ENCODE assay signal across 8 cellular contexts in genomic region chr20:64041781-64042771, GRCh38. TPM values are rescaled to one million over a fixed set of nuclear protein-coding genes. Genes with fewer than 3 reads are reported as not detected.
A peak's percentile ranks its signal among the peaks of the same experiment; 100 is the strongest.
DNase-seq lines count a peak whose midpoint lies in the region; ATAC-seq and TF ChIP-seq lines count a peak whose summit lies in the region.

No MANE protein-coding gene starts in this region.

- TF ChIP-seq CTCF in tibial artery (IDR thresholded peaks at IDR 0.05) (no peak), foreskin keratinocyte (conservative IDR thresholded peaks at IDR 0.05) (no peak)

- ATAC-seq in foreskin keratinocyte (no peak), GM18498 (IDR thresholded peaks at IDR 0.05; ENCODE audit: unreplicated experiment) (no peak)

- POLR2A ChIA-PET in activated CD4-positive, alpha-beta T cell treated with anti-CD3 and anti-CD28 coated beads, Interleukin-2, amount 10 ng/mL, durations not matched to agents 7 days and 5 days (lab: Charles Lee): no interaction called here

- CTCF ChIA-PET in activated CD4-positive, alpha-beta T cell treated with anti-CD3 and anti-CD28 coated beads, Interleukin-2, amount 10 ng/mL, durations not matched to agents 7 days and 5 days (lab: Charles Lee): interaction anchor here (4.7 kb wide), 2 partner anchors 12 to 62 kb away, joined by 64 to 79 read pairs; partner anchors contain the start of genes PRPF6, SAMD10 and SOX18

- H3K4me1 Mint-ChIP-seq in activated CD4-positive, alpha-beta T cell treated with anti-CD3 and anti-CD28 coated beads, Interleukin-2, amount 10 ng/mL, durations not matched to agents 7 days and 5 days: peaks cover 64% of the 10 kb centered on the region

- no peaks in the 10 kb centered on the region for H3K9me3 ChIP-seq in tibial artery

- H3K36me3 Mint-ChIP-seq in activated CD4-positive, alpha-beta T cell treated with anti-CD3 and anti-CD28 coated beads, Interleukin-2, amount 10 ng/mL, durations not matched to agents 7 days and 5 days (ENCODE audit: low read depth): no peaks in the 10 kb centered on the region

- intact Hi-C loops in tibial artery (cut with DNase I; ENCODE audit: low total_unique reads): no loop called here

- H3K27ac Mint-ChIP-seq in activated CD4-positive, alpha-beta T cell treated with anti-CD3 and anti-CD28 coated beads, Interleukin-2, amount 10 ng/mL, durations not matched to agents 7 days and 5 days: peak overlapping the region; percentile 91

- no peak for DNase-seq in activated CD4-positive, alpha-beta T cell treated with anti-CD3 and anti-CD28 coated beads, Interleukin-2, amount 10 ng/mL, durations not matched to agents 7 days and 5 days
- DNase-seq in activated CD4-positive, alpha-beta T cell treated with anti-CD3 and anti-CD28 coated beads for 48 hours: no peak
- peak; percentile 59 for DNase-seq in UCSD-AML1 (lab: John Stamatoyannopoulos, UW; ENCODE audit: unreplicated experiment)
- no peak for DNase-seq in tibial artery
- DNase-seq in foreskin keratinocyte: no peak
- no peak for DNase-seq in NCI-H1048 (lab: John Stamatoyannopoulos, UW)

- H3K27ac ChIP-seq in tibial artery (no peak overlapping the region), foreskin keratinocyte (no peak overlapping the region)

- no peaks in the 10 kb centered on the region for H3K36me3 ChIP-seq in tibial artery

- H3K9me3 Mint-ChIP-seq in activated CD4-positive, alpha-beta T cell treated with anti-CD3 and anti-CD28 coated beads, Interleukin-2, amount 10 ng/mL, durations not matched to agents 7 days and 5 days: no peaks in the 10 kb centered on the region

- H3K4me3 ChIP-seq in iPS-11a (ENCODE audit: low read depth, low read length) (peak overlapping the region; percentile 39), tibial artery (peak overlapping the region; percentile 27 to 49)

- peaks cover 11% of the 10 kb centered on the region for H3K27me3 Mint-ChIP-seq in activated CD4-positive, alpha-beta T cell treated with anti-CD3 and anti-CD28 coated beads, Interleukin-2, amount 10 ng/mL, durations not matched to agents 7 days and 5 days

- H3K4me1 ChIP-seq in tibial artery: peaks cover 0 to 39% (median 29%) of the 10 kb centered on the region in 4 donors
- peaks cover 18% of the 10 kb centered on the region for H3K4me1 ChIP-seq in foreskin keratinocyte

- peaks cover 3 to 96% of the 10 kb centered on the region in 2 donors for H3K27me3 ChIP-seq in tibial artery
- peaks cover 41% of the 10 kb centered on the region for H3K27me3 ChIP-seq in foreskin keratinocyte

- H3K4me3 Mint-ChIP-seq in activated CD4-positive, alpha-beta T cell treated with anti-CD3 and anti-CD28 coated beads, Interleukin-2, amount 10 ng/mL, durations not matched to agents 7 days and 5 days: peak overlapping the region; percentile 73

RNA-seq across cellular contexts. Expression of gene C20orf204, which starts 6.1 kb away (rescaled TPM):
- total RNA-seq in activated CD4-positive, alpha-beta T cell treated with anti-CD3 and anti-CD28 coated beads, Interleukin-2, amount 10 ng/mL, durations not matched to agents 7 days and 5 days: 1 to 10 TPM; 3.5 to 4.8 TPM
- 0.18 and 0.34 TPM in 2 replicates for total RNA-seq in foreskin keratinocyte
- 0.10 and 0.11 TPM in 2 replicates for polyA plus RNA-seq in foreskin keratinocyte

RNA-seq across cellular contexts. Expression of gene SOX18, which starts 7.4 kb away (rescaled TPM):
- under 1 TPM; 0.10 to 0.15 TPM for total RNA-seq in activated CD4-positive, alpha-beta T cell treated with anti-CD3 and anti-CD28 coated beads, Interleukin-2, amount 10 ng/mL, durations not matched to agents 7 days and 5 days
- total RNA-seq in foreskin keratinocyte: not detected in 2 replicates
- polyA plus RNA-seq in foreskin keratinocyte: 0.03 and 0.04 TPM in 2 replicates

RNA-seq across cellular contexts. Expression of gene TCEA2, which starts 20.9 kb away (rescaled TPM):
- 10 to 100 TPM; 47.6 to 57.9 TPM for total RNA-seq in activated CD4-positive, alpha-beta T cell treated with anti-CD3 and anti-CD28 coated beads, Interleukin-2, amount 10 ng/mL, durations not matched to agents 7 days and 5 days
- total RNA-seq in foreskin keratinocyte: 11.0 and 11.4 TPM in 2 replicates
- 22.9 and 25.9 TPM in 2 replicates for polyA plus RNA-seq in foreskin keratinocyte

RNA-seq across cellular contexts. Expression of gene RGS19, which starts 37.2 kb away (rescaled TPM):
- 100 to 1,000 TPM; 105 to 107 TPM for total RNA-seq in activated CD4-positive, alpha-beta T cell treated with anti-CD3 and anti-CD28 coated beads, Interleukin-2, amount 10 ng/mL, durations not matched to agents 7 days and 5 days
- 23.7 and 23.8 TPM in 2 replicates for total RNA-seq in foreskin keratinocyte
- 26.1 and 26.3 TPM in 2 replicates for polyA plus RNA-seq in foreskin keratinocyte

RNA-seq across cellular contexts. Expression of gene OPRL1, which starts 37.8 kb away (rescaled TPM):
- total RNA-seq in activated CD4-positive, alpha-beta T cell treated with anti-CD3 and anti-CD28 coated beads, Interleukin-2, amount 10 ng/mL, durations not matched to agents 7 days and 5 days: 1 to 10 TPM; 1.6 TPM
- total RNA-seq in foreskin keratinocyte: 0.10 and 0.14 TPM in 2 replicates
- 0.12 and 0.14 TPM in 2 replicates for polyA plus RNA-seq in foreskin keratinocyte
